8 cellular contexts compared by ENCODE assay signal in genomic region chr18:20971886-20972267, GRCh38.
DNase-seq lines count a peak whose midpoint lies in the region; ATAC-seq and TF ChIP-seq lines count a peak whose summit lies in the region.

No MANE protein-coding gene starts in this region.

- POLR2A ChIA-PET in activated CD4-positive, alpha-beta T cell treated with anti-CD3 and anti-CD28 coated beads for 36 hours (lab: Charles Lee): no interaction called here
- POLR2A ChIA-PET in activated CD8-positive, alpha-beta T cell treated with anti-CD3 and anti-CD28 coated beads for 36 hours (lab: Charles Lee): no interaction called here

- no peaks in the 10 kb centered on the region for H3K9me3 ChIP-seq in aorta (ENCODE audit: control insufficient read depth, low read length)

- H3K4me3 Mint-ChIP-seq in activated CD4-positive, alpha-beta T cell treated with anti-CD3 and anti-CD28 coated beads for 36 hours: no peak overlapping the region
- H3K4me3 Mint-ChIP-seq in activated CD8-positive, alpha-beta T cell treated with anti-CD3 and anti-CD28 coated beads for 36 hours: no peak overlapping the region

- intact Hi-C loops in activated CD4-positive, alpha-beta T cell treated with anti-CD3 and anti-CD28 coated beads for 36 hours (cut with DNase I, micrococcal nuclease): loop anchor here in 1 of 2 experiments (5.0 to 10.0 kb wide), 2 partner anchors 63 to 140 kb away; partner anchors contain the start of gene ROCK1
- intact Hi-C loops in activated CD8-positive, alpha-beta T cell treated with anti-CD3 and anti-CD28 coated beads for 36 hours (cut with micrococcal nuclease): no loop called here
- intact Hi-C loops in aorta (cut with DNase I): loop anchor here in 1 of 2 donors (5.0 to 10.0 kb wide), 2 partner anchors 143 to 200 kb away; partner anchors contain the start of gene ROCK1

- no peaks in the 10 kb centered on the region for H3K9me3 Mint-ChIP-seq in activated CD4-positive, alpha-beta T cell treated with anti-CD3 and anti-CD28 coated beads for 36 hours (ENCODE audit: low read depth)
- H3K9me3 Mint-ChIP-seq in activated CD8-positive, alpha-beta T cell treated with anti-CD3 and anti-CD28 coated beads for 36 hours: no peaks in the 10 kb centered on the region

- DNase-seq in activated CD4-positive, alpha-beta T cell treated with anti-CD3 and anti-CD28 coated beads for 36 hours: no peak
- DNase-seq in activated CD4-positive, alpha-beta T cell treated with anti-CD3 and anti-CD28 coated beads for 1 hour: no peak
- DNase-seq in HuH-7 (ENCODE audit: low spot score) (peak; percentile 26), kidney tubule cell (ENCODE audit: low spot score) (peak; percentile 19), aorta (no peak), middle frontal gyrus (ENCODE audit: extremely low spot score, low spot score) (no peak)
- DNase-seq in activated CD8-positive, alpha-beta T cell treated with anti-CD3 and anti-CD28 coated beads for 36 hours: no peak

- no peaks in the 10 kb centered on the region for H3K27me3 ChIP-seq in aorta (ENCODE audit: control insufficient read depth in 1 of 2, insufficient read depth in 2 of 2, low read length in 1 of 2)

- peak; percentile 64 for ATAC-seq in activated CD4-positive, alpha-beta T cell treated with anti-CD3 and anti-CD28 coated beads for 36 hours
- ATAC-seq in activated CD8-positive, alpha-beta T cell treated with anti-CD3 and anti-CD28 coated beads for 36 hours: no peak
- ATAC-seq in aorta (ENCODE audit: low FRiP score) (no peak), GM21737 (IDR thresholded peaks at IDR 0.05; ENCODE audit: unreplicated experiment) (no peak)

- H3K4me3 ChIP-seq in aorta (ENCODE audit: low read length in 2 of 2): no peak overlapping the region

- CTCF ChIA-PET in activated CD4-positive, alpha-beta T cell treated with anti-CD3 and anti-CD28 coated beads for 36 hours (lab: Charles Lee): interaction anchor here (0.6 to 1.0 kb wide), 2 partner anchors 207 to 1413 kb away, joined by 3 read pairs; no protein-coding TSS in a partner anchor
- CTCF ChIA-PET in activated CD8-positive, alpha-beta T cell treated with anti-CD3 and anti-CD28 coated beads for 36 hours (lab: Charles Lee): interaction anchor here (1.0 kb wide), 1 partner anchor 10 kb away, joined by 3 read pairs; no protein-coding TSS in a partner anchor

- no peaks in the 10 kb centered on the region for H3K4me1 ChIP-seq in aorta (ENCODE audit: control insufficient read depth in 1 of 2, insufficient read depth in 2 of 2, low read length in 2 of 2)

- peaks cover 35% of the 10 kb centered on the region for H3K36me3 Mint-ChIP-seq in activated CD4-positive, alpha-beta T cell treated with anti-CD3 and anti-CD28 coated beads for 36 hours (ENCODE audit: low read depth)
- H3K36me3 Mint-ChIP-seq in activated CD8-positive, alpha-beta T cell treated with anti-CD3 and anti-CD28 coated beads for 36 hours (ENCODE audit: low read depth): peaks cover 25% of the 10 kb centered on the region

- no peaks in the 10 kb centered on the region for H3K27me3 Mint-ChIP-seq in activated CD4-positive, alpha-beta T cell treated with anti-CD3 and anti-CD28 coated beads for 36 hours
- H3K27me3 Mint-ChIP-seq in activated CD8-positive, alpha-beta T cell treated with anti-CD3 and anti-CD28 coated beads for 36 hours: no peaks in the 10 kb centered on the region

- TF ChIP-seq CTCF in activated CD8-positive, alpha-beta T cell treated with anti-CD3 and anti-CD28 coated beads for 36 hours (IDR thresholded peaks at IDR 0.05): peak; percentile 66

- peak overlapping the region; percentile 22 for H3K27ac Mint-ChIP-seq in activated CD4-positive, alpha-beta T cell treated with anti-CD3 and anti-CD28 coated beads for 36 hours
- no peak overlapping the region for H3K27ac Mint-ChIP-seq in activated CD8-positive, alpha-beta T cell treated with anti-CD3 and anti-CD28 coated beads for 36 hours

- H3K36me3 ChIP-seq in aorta (ENCODE audit: control insufficient read depth in 1 of 2, insufficient read depth in 2 of 2, low read length in 1 of 2): peaks cover 3 to 5% of the 10 kb centered on the region in 2 donors

- no peak overlapping the region for H3K27ac ChIP-seq in aorta (ENCODE audit: low read depth in 1 of 2, low read length in 2 of 2)

- H3K4me1 Mint-ChIP-seq in activated CD4-positive, alpha-beta T cell treated with anti-CD3 and anti-CD28 coated beads for 36 hours: no peaks in the 10 kb centered on the region
- no peaks in the 10 kb centered on the region for H3K4me1 Mint-ChIP-seq in activated CD8-positive, alpha-beta T cell treated with anti-CD3 and anti-CD28 coated beads for 36 hours (ENCODE audit: low read depth)

Comparison
In these comparisons a context has a peak if more than half of its experiments do, and no peak if none do; other contexts are left out.
1. DNase-seq: peak in HuH-7 (single experiment) and kidney tubule cell (single experiment); none in activated CD4-positive, alpha-beta T cell treated with anti-CD3 and anti-CD28 coated beads for 36 hours (single experiment), activated CD4-positive, alpha-beta T cell treated with anti-CD3 and anti-CD28 coated beads for 1 hour (single experiment), activated CD8-positive, alpha-beta T cell treated with anti-CD3 and anti-CD28 coated beads for 36 hours (single experiment), aorta (0 of 2) and middle frontal gyrus (single experiment).